15 cellular contexts compared by ENCODE assay signal in genomic region chr12:122858591-122859302, GRCh38.
"Had no signal": no experiment of that assay in that cellular context is flagged by ENCODE, and none has a peak within 500 bp of the region (broad histone marks: within the 10 kb centered on the region; RNA-seq: fewer than 3 reads in every experiment).

No MANE protein-coding gene starts in this region.

- H3K9me3 Mint-ChIP-seq: activated naive CD4-positive, alpha-beta T cell treated with anti-CD3 and anti-CD28 coated beads, Interleukin-2, amount 10 ng/mL, durations not matched to agents 7 days and 5 days; activated naive CD8-positive, alpha-beta T cell treated with anti-CD3 and anti-CD28 coated beads, Interleukin-2, amount 50 U/mL, for 24 hours; activated T-cell treated with anti-CD3 and anti-CD28 coated beads, Interleukin-2, amount 50 U/mL, for 4 hours; central memory CD8-positive, alpha-beta T cell; mesothelial cell of epicardium; natural killer cell treated with Interleukin-12 subunit alpha and Interleukin-12 subunit beta and Interleukin-15 and Interleukin-18, amount 100 ng/mL, for 72 hours had no signal

- H3K9me3 ChIP-seq: tibial nerve, uterus had no signal

- ATAC-seq: activated naive CD8-positive, alpha-beta T cell treated with anti-CD3 and anti-CD28 coated beads, Interleukin-2, amount 50 U/mL, for 24 hours; activated T-cell treated with anti-CD3 and anti-CD28 coated beads, Interleukin-2, amount 50 U/mL, for 4 hours; left colon; natural killer cell treated with Interleukin-12 subunit alpha and Interleukin-12 subunit beta and Interleukin-15 and Interleukin-18, amount 100 ng/mL, for 72 hours had no signal

- H3K27ac ChIP-seq: brain microvascular endothelial cell, coronary artery, tibial nerve, uterus had no signal

- H3K27ac Mint-ChIP-seq: activated naive CD4-positive, alpha-beta T cell treated with anti-CD3 and anti-CD28 coated beads, Interleukin-2, amount 10 ng/mL, durations not matched to agents 7 days and 5 days; activated naive CD8-positive, alpha-beta T cell treated with anti-CD3 and anti-CD28 coated beads, Interleukin-2, amount 50 U/mL, for 24 hours; mesothelial cell of epicardium; natural killer cell treated with Interleukin-12 subunit alpha and Interleukin-12 subunit beta and Interleukin-15 and Interleukin-18, amount 100 ng/mL, for 72 hours had no signal

- DNase-seq: activated CD4-positive, alpha-beta T cell treated with anti-CD3 and anti-CD28 coated beads, Interleukin-2, amount 50 U/mL, for 1 hour; activated CD4-positive, CD25-positive, alpha-beta regulatory T cell treated with anti-CD3 and anti-CD28 coated beads, Interleukin-2, amount 50 U/mL, for 72 hours; activated CD8-positive, alpha-beta memory T cell treated with anti-CD3 and anti-CD28 coated beads, Interleukin-2, amount 50 U/mL, for 4 hours; activated naive CD4-positive, alpha-beta T cell treated with anti-CD3 and anti-CD28 coated beads, Interleukin-2, amount 10 ng/mL, durations not matched to agents 7 days and 5 days; activated naive CD8-positive, alpha-beta T cell treated with anti-CD3 and anti-CD28 coated beads, Interleukin-2, amount 50 U/mL, for 24 hours; activated T-cell treated with anti-CD3 and anti-CD28 coated beads, Interleukin-2, amount 50 U/mL, for 4 hours; brain microvascular endothelial cell; stimulated activated naive CD4-positive, alpha-beta T cell treated with Interleukin-2 at 50 U/mL for 16 hours; uterus had no signal

- H3K36me3 Mint-ChIP-seq: mesothelial cell of epicardium; natural killer cell treated with Interleukin-12 subunit alpha and Interleukin-12 subunit beta and Interleukin-15 and Interleukin-18, amount 100 ng/mL, for 72 hours had no signal

- H3K36me3 ChIP-seq: brain microvascular endothelial cell, uterus had no signal

- H3K4me1 Mint-ChIP-seq: activated naive CD4-positive, alpha-beta T cell treated with anti-CD3 and anti-CD28 coated beads, Interleukin-2, amount 10 ng/mL, durations not matched to agents 7 days and 5 days; activated naive CD8-positive, alpha-beta T cell treated with anti-CD3 and anti-CD28 coated beads, Interleukin-2, amount 50 U/mL, for 24 hours had no signal

- H3K4me3 ChIP-seq: coronary artery, tibial nerve, uterus had no signal

- H3K27me3 ChIP-seq: brain microvascular endothelial cell, tibial nerve, uterus had no signal

- H3K4me3 Mint-ChIP-seq: activated naive CD4-positive, alpha-beta T cell treated with anti-CD3 and anti-CD28 coated beads, Interleukin-2, amount 10 ng/mL, durations not matched to agents 7 days and 5 days; activated naive CD8-positive, alpha-beta T cell treated with anti-CD3 and anti-CD28 coated beads, Interleukin-2, amount 50 U/mL, for 24 hours; activated T-cell treated with anti-CD3 and anti-CD28 coated beads, Interleukin-2, amount 50 U/mL, for 4 hours; central memory CD8-positive, alpha-beta T cell; mesothelial cell of epicardium; natural killer cell treated with Interleukin-12 subunit alpha and Interleukin-12 subunit beta and Interleukin-15 and Interleukin-18, amount 100 ng/mL, for 72 hours had no signal

- H3K27me3 Mint-ChIP-seq: activated naive CD4-positive, alpha-beta T cell treated with anti-CD3 and anti-CD28 coated beads, Interleukin-2, amount 10 ng/mL, durations not matched to agents 7 days and 5 days; activated naive CD8-positive, alpha-beta T cell treated with anti-CD3 and anti-CD28 coated beads, Interleukin-2, amount 50 U/mL, for 24 hours; central memory CD8-positive, alpha-beta T cell; natural killer cell treated with Interleukin-12 subunit alpha and Interleukin-12 subunit beta and Interleukin-15 and Interleukin-18, amount 100 ng/mL, for 72 hours had no signal

- H3K4me1 ChIP-seq: uterus had no signal
